Comparison of ENCODE assay signal across 11 cellular contexts in the genomic region with DNA sequence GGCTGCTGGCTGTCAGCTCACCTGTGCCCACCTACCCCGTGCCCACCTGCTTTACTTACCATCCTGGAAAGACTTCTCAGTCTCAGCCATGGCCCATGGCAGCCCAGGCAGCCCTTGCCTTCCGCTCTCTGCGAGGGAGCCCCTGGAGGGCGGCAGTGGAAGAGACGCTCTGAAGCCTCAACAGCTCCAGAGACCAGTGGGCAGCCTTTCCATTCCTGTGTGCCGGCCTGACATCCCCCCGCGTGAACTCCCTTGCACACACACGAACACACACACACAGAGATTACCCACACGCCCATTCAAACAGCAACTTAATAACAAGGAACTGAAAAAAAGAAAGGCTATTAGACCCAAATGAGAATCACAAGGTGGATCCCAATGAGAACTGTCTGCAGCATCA. TPM values are rescaled to one million over a fixed set of nuclear protein-coding genes. Genes with fewer than 3 reads are reported as not detected.
DNase-seq lines count a peak whose midpoint lies in the region; ATAC-seq and TF ChIP-seq lines count a peak whose summit lies in the region.
"Had no signal": no experiment of that assay in that cellular context is flagged by ENCODE, and none has a peak within 500 bp of the region (broad histone marks: within the 10 kb centered on the region; RNA-seq: fewer than 3 reads in every experiment).

No MANE protein-coding gene starts in this region.

- no peak overlapping the region for H3K4me3 Mint-ChIP-seq in activated naive CD4-positive, alpha-beta T cell treated with anti-CD3 and anti-CD28 coated beads for 36 hours
- no peak overlapping the region for H3K4me3 Mint-ChIP-seq in endodermal cell
- H3K4me3 Mint-ChIP-seq in stimulated activated naive CD8-positive, alpha-beta T cell treated with anti-CD3 and anti-CD28 coated beads, Interleukin-15, amount 100 ng/mL, for 72 hours, result peak overlapping the region; percentile 39 to 50

- ATAC-seq in stimulated activated naive CD8-positive, alpha-beta T cell treated with anti-CD3 and anti-CD28 coated beads, Interleukin-15, amount 100 ng/mL, for 72 hours, result no peak
- ATAC-seq in GM21515 (IDR thresholded peaks at IDR 0.05; ENCODE audit: unreplicated experiment), result no peak

- H3K79me2 ChIP-seq in OCI-LY3 (ENCODE audit: low read length), result no peaks in the 10 kb centered on the region

- no peaks in the 10 kb centered on the region for H3K27me3 Mint-ChIP-seq in activated naive CD4-positive, alpha-beta T cell treated with anti-CD3 and anti-CD28 coated beads for 36 hours (ENCODE audit: low read depth)
- H3K27me3 Mint-ChIP-seq in endodermal cell (ENCODE audit: insufficient read depth), result no peaks in the 10 kb centered on the region
- H3K27me3 Mint-ChIP-seq in stimulated activated naive CD8-positive, alpha-beta T cell treated with anti-CD3 and anti-CD28 coated beads, Interleukin-15, amount 100 ng/mL, for 72 hours, result no peaks in the 10 kb centered on the region

- H3K36me3 ChIP-seq in OCI-LY3 (replicated peaks; ENCODE audit: low read depth, low read length) (no peaks in the 10 kb centered on the region), endodermal cell (ENCODE audit: control insufficient read depth, insufficient read depth, low read length) (no peaks in the 10 kb centered on the region)

- no peak for TF ChIP-seq CTCF in OCI-LY3 (IDR thresholded peaks at IDR 0.05; ENCODE audit: low read depth, low read length)
- TF ChIP-seq CTCF in endodermal cell (conservative IDR thresholded peaks at IDR 0.05), result peak; percentile 67

- H4K20me1 ChIP-seq in OCI-LY3 (ENCODE audit: insufficient read depth, low read length), result peaks cover 6% of the 10 kb centered on the region; the same call in 1 of the 2 replicates

- H3K4me3 ChIP-seq in OCI-LY3 (ENCODE audit: low read length) (no peak overlapping the region), endodermal cell (ENCODE audit: low read length) (no peak overlapping the region)

- DNase-seq in activated naive CD4-positive, alpha-beta T cell treated with anti-CD3 and anti-CD28 coated beads for 36 hours, result peak; percentile 42
- DNase-seq in activated naive CD4-positive, alpha-beta T cell (lab: John Stamatoyannopoulos, UW), result no peak
- DNase-seq in endodermal cell, result peak; percentile 79
- DNase-seq in stimulated activated naive CD8-positive, alpha-beta T cell treated with anti-CD3 and anti-CD28 coated beads, Interleukin-15, amount 100 ng/mL, for 72 hours, result no peak
- DNase-seq in stimulated activated CD4-positive, alpha-beta T cell treated with anti-CD3 and anti-CD28 coated beads, Interleukin-2, amount 100 ng/mL, for 48 hours, result no peak
- DNase-seq in effector CD8-positive, alpha-beta T cell (lab: John Stamatoyannopoulos, UW), result no peak
- DNase-seq: DMS153, SHP77 treated with DMSO at 0.1 percent for 48 hours had no signal

- H3K4me1 ChIP-seq in OCI-LY3 (ENCODE audit: low read length) (peaks cover 10% of the 10 kb centered on the region), endodermal cell (ENCODE audit: control insufficient read depth, insufficient read depth, low read length) (no peaks in the 10 kb centered on the region)

- peaks cover 67% of the 10 kb centered on the region for H3K4me1 Mint-ChIP-seq in activated naive CD4-positive, alpha-beta T cell treated with anti-CD3 and anti-CD28 coated beads for 36 hours (ENCODE audit: low read depth)
- peaks cover 2% of the 10 kb centered on the region for H3K4me1 Mint-ChIP-seq in endodermal cell
- H3K4me1 Mint-ChIP-seq in stimulated activated naive CD8-positive, alpha-beta T cell treated with anti-CD3 and anti-CD28 coated beads, Interleukin-15, amount 100 ng/mL, for 72 hours, result peaks cover 69% of the 10 kb centered on the region

- peak overlapping the region; percentile 28 for H3K27ac Mint-ChIP-seq in activated naive CD4-positive, alpha-beta T cell treated with anti-CD3 and anti-CD28 coated beads for 36 hours
- no peak overlapping the region for H3K27ac Mint-ChIP-seq in endodermal cell
- H3K27ac Mint-ChIP-seq in stimulated activated naive CD8-positive, alpha-beta T cell treated with anti-CD3 and anti-CD28 coated beads, Interleukin-15, amount 100 ng/mL, for 72 hours, result peak overlapping the region; percentile 3 to 9

- H3K27ac ChIP-seq in OCI-LY3 (ENCODE audit: low read length) (no peak overlapping the region), endodermal cell (ENCODE audit: low read depth, low read length) (no peak overlapping the region)

- peak overlapping the region; percentile 46 for H3K4me2 ChIP-seq in OCI-LY3 (ENCODE audit: low read length)

- H3K36me3 Mint-ChIP-seq in activated naive CD4-positive, alpha-beta T cell treated with anti-CD3 and anti-CD28 coated beads for 36 hours (ENCODE audit: low read depth), result no peaks in the 10 kb centered on the region
- H3K36me3 Mint-ChIP-seq in endodermal cell (ENCODE audit: low read depth), result no peaks in the 10 kb centered on the region

- H3K9me3 ChIP-seq in OCI-LY3 (ENCODE audit: insufficient read depth, low read length), result no peaks in the 10 kb centered on the region
- no peaks in the 10 kb centered on the region for H3K9me3 ChIP-seq in endodermal cell (ENCODE audit: control insufficient read depth, low read length)

- H3K9ac ChIP-seq in OCI-LY3 (ENCODE audit: low read length) (no peak overlapping the region), endodermal cell (ENCODE audit: extremely low read depth, low read length, poor library complexity, severe bottlenecking) (no peak overlapping the region)

- H2AFZ ChIP-seq in OCI-LY3 (ENCODE audit: low read depth, low read length), result no peak overlapping the region

- H3K9me3 Mint-ChIP-seq in activated naive CD4-positive, alpha-beta T cell treated with anti-CD3 and anti-CD28 coated beads for 36 hours, result no peaks in the 10 kb centered on the region
- H3K9me3 Mint-ChIP-seq in endodermal cell, result no peaks in the 10 kb centered on the region
- H3K9me3 Mint-ChIP-seq in stimulated activated naive CD8-positive, alpha-beta T cell treated with anti-CD3 and anti-CD28 coated beads, Interleukin-15, amount 100 ng/mL, for 72 hours, result no peaks in the 10 kb centered on the region

- H3K27me3 ChIP-seq in OCI-LY3 (ENCODE audit: low read depth, low read length) (peaks cover 49% of the 10 kb centered on the region), endodermal cell (ENCODE audit: control insufficient read depth, insufficient read depth, low read length, poor library complexity, severe bottlenecking) (no peaks in the 10 kb centered on the region)

- 63% methylated on average over 10 of the region's 10 CpGs; no CpG with 5 or more reads in 1 of the 2 experiments for WGBS in endodermal cell (ENCODE audit: insufficient coverage in 1 of 2, insufficient read length in 1 of 2), 2 experiments

- CTCF ChIA-PET in activated naive CD4-positive, alpha-beta T cell treated with anti-CD3 and anti-CD28 coated beads for 36 hours (lab: Charles Lee), result interaction anchor here (0.9 kb wide), 1 partner anchor 16 kb away, joined by 5 read pairs; no protein-coding TSS in a partner anchor

- intact Hi-C loops in activated naive CD4-positive, alpha-beta T cell treated with anti-CD3 and anti-CD28 coated beads for 36 hours (cut with micrococcal nuclease), result loop anchor here (5.0 kb wide), 1 partner anchor 34 kb away; no protein-coding TSS in a partner anchor

RNA-seq across cellular contexts. Expression of a gene that starts 14.2 kb away (rescaled TPM):
- 10 to 100 TPM; 48.3 to 48.8 TPM for total RNA-seq in activated naive CD4-positive, alpha-beta T cell treated with anti-CD3 and anti-CD28 coated beads for 36 hours
- total RNA-seq in endodermal cell, result 10 to 100 TPM in 1 of 2 donors, 1 to 10 TPM in 1; 6.3 to 12.0 TPM
- polyA plus RNA-seq in endodermal cell (2013, experiment 1 of 2), result 27.0 TPM
- 25.2 TPM for polyA plus RNA-seq in endodermal cell (2013, experiment 2 of 2)

RNA-seq across cellular contexts. Expression of a gene that starts 32.4 kb away (rescaled TPM):
- under 1 TPM in 1 of 2 experiments, not detected in 1; 0.17 TPM for total RNA-seq in activated naive CD4-positive, alpha-beta T cell treated with anti-CD3 and anti-CD28 coated beads for 36 hours
- total RNA-seq in endodermal cell, result not detected
- polyA plus RNA-seq in endodermal cell (2013, experiment 1 of 2), result not detected
- polyA plus RNA-seq in endodermal cell (2013, experiment 2 of 2), result not detected
- total RNA-seq: aorta had no signal
- polyA plus RNA-seq: aorta had no signal

Comparison
In these comparisons a context has a peak if more than half of its experiments do, and no peak if none do; other contexts are left out.
1. DNase-seq: peak in activated naive CD4-positive, alpha-beta T cell treated with anti-CD3 and anti-CD28 coated beads for 36 hours (single experiment) and endodermal cell (single experiment); none in activated naive CD4-positive, alpha-beta T cell (0 of 4), stimulated activated naive CD8-positive, alpha-beta T cell treated with anti-CD3 and anti-CD28 coated beads, Interleukin-15, amount 100 ng/mL, for 72 hours (0 of 2), stimulated activated CD4-positive, alpha-beta T cell treated with anti-CD3 and anti-CD28 coated beads, Interleukin-2, amount 100 ng/mL, for 48 hours (0 of 2) and effector CD8-positive, alpha-beta T cell (single experiment).
2. H3K4me3 Mint-ChIP-seq: peak in stimulated activated naive CD8-positive, alpha-beta T cell treated with anti-CD3 and anti-CD28 coated beads, Interleukin-15, amount 100 ng/mL, for 72 hours (2 of 2); none in activated naive CD4-positive, alpha-beta T cell treated with anti-CD3 and anti-CD28 coated beads for 36 hours (single experiment) and endodermal cell (single experiment).